ENCODE assay signal across 12 cellular contexts in genomic region chr11:128620306-128621175, GRCh38. TPM values are rescaled to one million over a fixed set of nuclear protein-coding genes. Genes with fewer than 3 reads are reported as not detected.
A peak's percentile ranks its signal among the peaks of the same experiment; 100 is the strongest.
DNase-seq lines count a peak whose midpoint lies in the region; ATAC-seq, FAIRE-seq and TF ChIP-seq lines count a peak whose summit lies in the region.
"Had no signal": no experiment of that assay in that cellular context is flagged by ENCODE, and none has a peak within 500 bp of the region (broad histone marks: within the 10 kb centered on the region; RNA-seq: fewer than 3 reads in every experiment).

No MANE protein-coding gene starts in this region.

- CTCF ChIA-PET in CD8-positive, alpha-beta T cell (lab: Charles Lee): interaction anchor here (1.0 to 3.8 kb wide), 5 partner anchors 10 to 115 kb away, joined by 3 to 22 read pairs (median 3); no protein-coding TSS in a partner anchor

- DNase-seq in CD8-positive, alpha-beta T cell: no peak
- no peak for DNase-seq in GM12892 (ENCODE audit: insufficient read length)
- DNase-seq in activated naive CD8-positive, alpha-beta T cell treated with anti-CD3 and anti-CD28 coated beads, Interleukin-2, amount 50 U/mL, for 24 hours: no peak
- no peak for DNase-seq in naive thymus-derived CD8-positive, alpha-beta T cell
- no peak for DNase-seq in cerebellum (ENCODE audit: low spot score)
- DNase-seq in COR-L47 (lab: John Stamatoyannopoulos, UW): no peak
- DNase-seq: HCEC 1CT; NCI-H2029; stimulated activated CD4-positive, alpha-beta T cell treated with anti-CD3 and anti-CD28 coated beads, Interleukin-4, amount 100 ng/mL, for 4 hours had no signal

- H3K4me1 Mint-ChIP-seq in CD8-positive, alpha-beta T cell (ENCODE audit: low read depth): peaks cover 75% of the 10 kb centered on the region
- H3K4me1 Mint-ChIP-seq in activated naive CD8-positive, alpha-beta T cell treated with anti-CD3 and anti-CD28 coated beads, Interleukin-2, amount 50 U/mL, for 24 hours: peaks cover 70% of the 10 kb centered on the region
- peaks cover 53 to 84% (median 83%) of the 10 kb centered on the region in 4 donors for H3K4me1 Mint-ChIP-seq in naive thymus-derived CD8-positive, alpha-beta T cell

- POLR2A ChIA-PET in CD8-positive, alpha-beta T cell (lab: Charles Lee): interaction anchor here (0.6 to 17.6 kb wide), 6 partner anchors 9 to 315 kb away, joined by 3 to 274 read pairs (median 6); no protein-coding TSS in a partner anchor
- POLR2A ChIA-PET in naive thymus-derived CD8-positive, alpha-beta T cell (lab: Charles Lee): interaction anchor here (0.6 to 17.3 kb wide), 6 partner anchors 9 to 299 kb away, joined by 3 to 476 read pairs (median 3); no protein-coding TSS in a partner anchor

- no peaks in the 10 kb centered on the region for H3K9me3 Mint-ChIP-seq in CD8-positive, alpha-beta T cell
- H3K9me3 Mint-ChIP-seq in activated naive CD8-positive, alpha-beta T cell treated with anti-CD3 and anti-CD28 coated beads, Interleukin-2, amount 50 U/mL, for 24 hours: no peaks in the 10 kb centered on the region
- H3K9me3 Mint-ChIP-seq in naive thymus-derived CD8-positive, alpha-beta T cell: no peaks in the 10 kb centered on the region

- no peak overlapping the region for H3K4me3 Mint-ChIP-seq in CD8-positive, alpha-beta T cell
- no peak overlapping the region for H3K4me3 Mint-ChIP-seq in activated naive CD8-positive, alpha-beta T cell treated with anti-CD3 and anti-CD28 coated beads, Interleukin-2, amount 50 U/mL, for 24 hours
- peak overlapping the region in 1 of 10 donors; percentile 5 for H3K4me3 Mint-ChIP-seq in naive thymus-derived CD8-positive, alpha-beta T cell

- peaks cover 51% of the 10 kb centered on the region for H3K4me1 ChIP-seq in CD8-positive, alpha-beta T cell (ENCODE audit: insufficient read depth, low read length)
- H3K4me1 ChIP-seq: prostate gland had no signal

- ATAC-seq in CD8-positive, alpha-beta T cell: no peak
- ATAC-seq in activated naive CD8-positive, alpha-beta T cell treated with anti-CD3 and anti-CD28 coated beads, Interleukin-2, amount 50 U/mL, for 24 hours: no peak
- no peak for ATAC-seq in naive thymus-derived CD8-positive, alpha-beta T cell
- ATAC-seq in GM18505 (IDR thresholded peaks at IDR 0.05; ENCODE audit: unreplicated experiment): no peak

- TF ChIP-seq CTCF in CD8-positive, alpha-beta T cell (IDR thresholded peaks at IDR 0.05): no peak

- intact Hi-C loops in CD8-positive, alpha-beta T cell (cut with DNase I, micrococcal nuclease): loop anchor here in 1 of 2 experiments (5.0 kb wide), 2 partner anchors 48 to 568 kb away; no protein-coding TSS in a partner anchor

- no peak overlapping the region for H3K27ac ChIP-seq in CD8-positive, alpha-beta T cell (ENCODE audit: low read depth, low read length)
- H3K27ac ChIP-seq: prostate gland had no signal

- H3K36me3 Mint-ChIP-seq in CD8-positive, alpha-beta T cell: no peaks in the 10 kb centered on the region
- no peaks in the 10 kb centered on the region for H3K36me3 Mint-ChIP-seq in activated naive CD8-positive, alpha-beta T cell treated with anti-CD3 and anti-CD28 coated beads, Interleukin-2, amount 50 U/mL, for 24 hours (ENCODE audit: low read depth)
- H3K36me3 Mint-ChIP-seq in naive thymus-derived CD8-positive, alpha-beta T cell: no peaks in the 10 kb centered on the region

- peak overlapping the region; percentile 98 for H3K27ac Mint-ChIP-seq in CD8-positive, alpha-beta T cell
- H3K27ac Mint-ChIP-seq in activated naive CD8-positive, alpha-beta T cell treated with anti-CD3 and anti-CD28 coated beads, Interleukin-2, amount 50 U/mL, for 24 hours: peak overlapping the region; percentile 46
- H3K27ac Mint-ChIP-seq in naive thymus-derived CD8-positive, alpha-beta T cell: peak overlapping the region; percentile 78 to 99 (median 94)

- no peaks in the 10 kb centered on the region for H3K27me3 Mint-ChIP-seq in CD8-positive, alpha-beta T cell (ENCODE audit: low read depth)
- H3K27me3 Mint-ChIP-seq in activated naive CD8-positive, alpha-beta T cell treated with anti-CD3 and anti-CD28 coated beads, Interleukin-2, amount 50 U/mL, for 24 hours: no peaks in the 10 kb centered on the region
- H3K27me3 Mint-ChIP-seq in naive thymus-derived CD8-positive, alpha-beta T cell: no peaks in the 10 kb centered on the region

- no peaks in the 10 kb centered on the region for H3K9me3 ChIP-seq in CD8-positive, alpha-beta T cell (ENCODE audit: low read length)
- H3K9me3 ChIP-seq: prostate gland had no signal

- no peaks in the 10 kb centered on the region for H3K36me3 ChIP-seq in CD8-positive, alpha-beta T cell (ENCODE audit: insufficient read depth, low read length)
- H3K36me3 ChIP-seq: prostate gland had no signal

- H3K27me3 ChIP-seq in CD8-positive, alpha-beta T cell (ENCODE audit: insufficient read depth, low read length): no peaks in the 10 kb centered on the region

- peak; percentile 85 for FAIRE-seq in GM12892 (lab: Jason Lieb, UNC)

- no peak overlapping the region for H3K4me3 ChIP-seq in CD8-positive, alpha-beta T cell (ENCODE audit: low read depth, low read length)
- H3K4me3 ChIP-seq: lung, prostate gland had no signal

- no peak for TF ChIP-seq POLR2A in GM12892 (IDR thresholded peaks at IDR 0.05; ENCODE audit: low read depth, low read length)
- TF ChIP-seq POLR2A in GM18505 (IDR thresholded peaks at IDR 0.05; ENCODE audit: borderline replicate concordance, extremely low read depth, insufficient read depth, insufficient read length): no peak

RNA-seq across cellular contexts. Expression of gene ETS1, which starts 33.2 kb away (rescaled TPM):
- 100 to 1,000 TPM; 338 to 345 TPM for total RNA-seq in CD8-positive, alpha-beta T cell
- polyA plus RNA-seq in GM12892 (2012; ENCODE audit: missing spikeins): 71.8 TPM
- total RNA-seq in naive thymus-derived CD8-positive, alpha-beta T cell: 100 to 1,000 TPM; 925 to 962 TPM
- polyA plus RNA-seq in naive thymus-derived CD8-positive, alpha-beta T cell: 100 to 1,000 TPM; 407 to 433 (median 430) TPM
- total RNA-seq in cerebellum: 14.6 TPM

Comparison
In these comparisons a context has a peak if more than half of its experiments do, and no peak if none do; other contexts are left out.
1. H3K27ac Mint-ChIP-seq: peak in every context shown above with its lines; median percentile 98 in CD8-positive, alpha-beta T cell; 94 in naive thymus-derived CD8-positive, alpha-beta T cell; 46 in activated naive CD8-positive, alpha-beta T cell treated with anti-CD3 and anti-CD28 coated beads, Interleukin-2, amount 50 U/mL, for 24 hours.
2. RNA of gene ETS1, which starts 33.2 kb away (total RNA-seq): 925 to 962 TPM in naive thymus-derived CD8-positive, alpha-beta T cell and 338 to 345 TPM in CD8-positive, alpha-beta T cell; 14.6 TPM in cerebellum (single experiment); every median in the first group is over 10 times any median in the second.